Comparison of ENCODE assay signal across 16 cellular contexts in the genomic region with DNA sequence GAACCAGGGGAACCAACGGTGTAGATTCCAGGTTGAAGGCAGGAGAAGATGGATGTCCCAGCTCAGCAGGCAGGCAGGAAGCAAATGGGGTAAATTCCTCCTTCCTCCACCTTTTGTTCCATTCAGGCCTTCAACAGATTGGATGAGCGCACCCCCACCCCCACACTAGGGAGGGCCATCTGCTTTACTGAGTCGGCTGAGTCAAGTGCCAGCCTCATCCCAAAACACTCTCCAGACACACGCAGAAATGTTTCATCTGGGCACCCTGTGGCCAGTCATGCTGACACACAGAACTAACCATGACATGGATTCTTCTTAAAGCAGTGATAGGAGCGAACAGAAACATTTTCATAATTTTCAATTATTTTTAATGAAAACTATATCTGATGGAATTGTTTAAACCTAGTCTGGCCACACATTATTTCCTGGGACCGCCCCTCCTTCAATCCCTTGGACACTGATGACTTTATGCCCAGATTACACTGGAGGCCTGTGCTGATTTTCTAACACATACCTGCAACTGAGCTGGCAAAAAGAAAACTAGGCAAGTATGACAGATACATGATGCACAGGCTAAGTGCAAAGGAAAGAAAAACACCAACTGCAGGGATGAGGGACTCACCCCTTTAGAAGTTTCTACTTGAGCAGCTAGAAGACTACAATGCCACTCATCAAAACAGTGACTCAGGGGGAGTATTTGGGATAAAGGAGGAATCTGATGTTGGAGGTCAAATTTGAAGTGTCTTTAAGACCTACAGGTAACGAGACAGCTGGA.
DNase-seq lines count a peak whose midpoint lies in the region; ATAC-seq and TF ChIP-seq lines count a peak whose summit lies in the region.
"Had no signal": no experiment of that assay in that cellular context is flagged by ENCODE, and none has a peak within 500 bp of the region (broad histone marks: within the 10 kb centered on the region; RNA-seq: fewer than 3 reads in every experiment).

No MANE protein-coding gene starts in this region.

- H3K4ac ChIP-seq in H9 (ENCODE audit: low read depth, low read length), result no peak overlapping the region

- H3K23ac ChIP-seq in H9 (ENCODE audit: insufficient read length, low read depth, low read length), result no peak overlapping the region

- H3K9me3 Mint-ChIP-seq in H9, result no peaks in the 10 kb centered on the region
- no peaks in the 10 kb centered on the region for H3K9me3 Mint-ChIP-seq in activated T-helper 17 cell treated with anti-CD3 and anti-CD28 coated beads, Interleukin-2, amount 50 U/mL, for 72 hours
- H3K9me3 Mint-ChIP-seq: activated naive CD4-positive, alpha-beta T cell treated with anti-CD3 and anti-CD28 coated beads, Interleukin-2, amount 10 ng/mL, durations not matched to agents 7 days and 5 days; natural killer cell had no signal

- peaks cover 0 to 2% (median 0%) of the 10 kb centered on the region in 3 experiments; a peak in 1 of 7 replicates for H3K36me3 Mint-ChIP-seq in H9 (ENCODE audit: insufficient read depth in 1 of 3, low read depth in 3 of 3)
- peaks cover 8% of the 10 kb centered on the region for H3K36me3 Mint-ChIP-seq in activated T-helper 17 cell treated with anti-CD3 and anti-CD28 coated beads, Interleukin-2, amount 50 U/mL, for 72 hours (ENCODE audit: low read depth)
- H3K36me3 Mint-ChIP-seq: activated naive CD4-positive, alpha-beta T cell treated with anti-CD3 and anti-CD28 coated beads, Interleukin-2, amount 10 ng/mL, durations not matched to agents 7 days and 5 days; natural killer cell had no signal

- BruUV-seq in PC-3 (replicated peaks; lab: Mats Ljungman, UMichigan), result no TSS peak

- H4K8ac ChIP-seq in H9 (replicated peaks; ENCODE audit: insufficient read length, low read depth, low read length), result no peak overlapping the region

- no peak overlapping the region for H3T11ph ChIP-seq in H9 (ENCODE audit: low read length)

- no peaks in the 10 kb centered on the region for H3K23me2 ChIP-seq in H9 (ENCODE audit: insufficient read length, low read depth, low read length, poor library complexity, severe bottlenecking)

- H3K79me1 ChIP-seq in H9 (ENCODE audit: insufficient read depth, low read depth, low read length, poor library complexity, severe bottlenecking), result no peaks in the 10 kb centered on the region

- no peak overlapping the region for H3K4me3 Mint-ChIP-seq in H9
- H3K4me3 Mint-ChIP-seq in activated T-helper 17 cell treated with anti-CD3 and anti-CD28 coated beads, Interleukin-2, amount 50 U/mL, for 72 hours, result no peak overlapping the region
- H3K4me3 Mint-ChIP-seq: activated naive CD4-positive, alpha-beta T cell treated with anti-CD3 and anti-CD28 coated beads, Interleukin-2, amount 10 ng/mL, durations not matched to agents 7 days and 5 days; natural killer cell; stimulated activated naive B cell treated with anti-CD40 and anti-IgM and Interleukin-4, amounts not matched to agents 10 μg/mL and 1 μg/mL and 100 μg/mL, for 72 hours had no signal

- H2BK5ac ChIP-seq in H9 (ENCODE audit: insufficient read length, low read length), result no peak overlapping the region

- no peak overlapping the region for H2AFZ ChIP-seq in H9 (ENCODE audit: low read length)
- H2AFZ ChIP-seq in PC-3 (ENCODE audit: low read length), result no peak overlapping the region
- H2AFZ ChIP-seq: hepatocyte had no signal

- peak overlapping the region; percentile 71 for H3K18ac ChIP-seq in H9 (ENCODE audit: insufficient read length, low read depth, low read length)

- no peaks in the 10 kb centered on the region; the same call in 1 of the 2 replicates for H3K4me1 ChIP-seq in H9 (ENCODE audit: insufficient read depth, low read length)
- peaks cover 21% of the 10 kb centered on the region for H3K4me1 ChIP-seq in PC-3 (ENCODE audit: insufficient read depth, low read length)

- H3F3A ChIP-seq in PC-3 (ENCODE audit: low read length, unreplicated experiment), result no peaks in the 10 kb centered on the region

- H4K91ac ChIP-seq in H9 (ENCODE audit: insufficient read length, low read depth, low read length), result no peak overlapping the region

- H2BK12ac ChIP-seq in H9 (ENCODE audit: insufficient read length, low read depth, low read length), result no peak overlapping the region

- no peak overlapping the region for H3K9ac ChIP-seq in H9 (ENCODE audit: extremely low read depth, insufficient read length, low read length)
- H3K9ac ChIP-seq in PC-3 (ENCODE audit: low read length), result no peak overlapping the region

- H3K14ac ChIP-seq in H9 (ENCODE audit: insufficient read depth, low read length), result 0 out of 2 replicates have a peak overlapping the region, but pooled peaks have one; percentile 53

- no CpG with 5 or more reads among the region's 7 CpGs for WGBS in H9 (ENCODE audit: extremely low coverage, insufficient read length, low lambda C conversion rate)

- no peaks in the 10 kb centered on the region for H4K20me1 ChIP-seq in H9 (ENCODE audit: control insufficient read depth, insufficient read depth, insufficient read length)
- no peaks in the 10 kb centered on the region for H4K20me1 ChIP-seq in PC-3 (ENCODE audit: low read length)

- H3K9me3 ChIP-seq in H9 (ENCODE audit: control insufficient read depth, low read depth, low read length) (no peaks in the 10 kb centered on the region), PC-3 (ENCODE audit: low read length) (no peaks in the 10 kb centered on the region)
- H3K9me3 ChIP-seq: vagina had no signal

- no peaks in the 10 kb centered on the region for H3K36me3 ChIP-seq in PC-3 (ENCODE audit: low read depth, low read length)
- H3K36me3 ChIP-seq: vagina had no signal

- no peak overlapping the region for H2AK5ac ChIP-seq in H9 (ENCODE audit: insufficient read length, low read length)

- no peak overlapping the region for H3K56ac ChIP-seq in H9 (ENCODE audit: insufficient read length, low read depth, low read length)

- H3K27me3 Mint-ChIP-seq in H9 (ENCODE audit: low read depth), result no peaks in the 10 kb centered on the region
- no peaks in the 10 kb centered on the region for H3K27me3 Mint-ChIP-seq in activated T-helper 17 cell treated with anti-CD3 and anti-CD28 coated beads, Interleukin-2, amount 50 U/mL, for 72 hours
- H3K27me3 Mint-ChIP-seq: activated naive CD4-positive, alpha-beta T cell treated with anti-CD3 and anti-CD28 coated beads, Interleukin-2, amount 10 ng/mL, durations not matched to agents 7 days and 5 days; stimulated activated naive B cell treated with anti-CD40 and anti-IgM and Interleukin-4, amounts not matched to agents 10 μg/mL and 1 μg/mL and 100 μg/mL, for 72 hours had no signal

- peak overlapping the region in 1 of 3 experiments; percentile 23; a peak in 3 of 7 replicates for H3K27ac Mint-ChIP-seq in H9
- H3K27ac Mint-ChIP-seq in activated T-helper 17 cell treated with anti-CD3 and anti-CD28 coated beads, Interleukin-2, amount 50 U/mL, for 72 hours, result no peak overlapping the region
- H3K27ac Mint-ChIP-seq: activated naive CD4-positive, alpha-beta T cell treated with anti-CD3 and anti-CD28 coated beads, Interleukin-2, amount 10 ng/mL, durations not matched to agents 7 days and 5 days; natural killer cell; stimulated activated naive B cell treated with anti-CD40 and anti-IgM and Interleukin-4, amounts not matched to agents 10 μg/mL and 1 μg/mL and 100 μg/mL, for 72 hours had no signal

- no peaks in the 10 kb centered on the region for H3K27me3 ChIP-seq in H9 (ENCODE audit: insufficient read depth, low read length)
- H3K27me3 ChIP-seq in PC-3 (ENCODE audit: low read length), result no peaks in the 10 kb centered on the region
- H3K27me3 ChIP-seq: hepatocyte, vagina had no signal

- H2BK15ac ChIP-seq in H9 (ENCODE audit: low read depth, low read length), result no peak overlapping the region

- DNase-seq in H9 (no peak), PC-3 (peak; percentile 49), fibroblast of mammary gland (ENCODE audit: low read depth) (peak; percentile 74), stromal cell of bone marrow (ENCODE audit: low read depth) (peak; percentile 41), caudate nucleus (lab: John Stamatoyannopoulos, UW) (no peak), NCI-H2196 treated with DMSO at 0.1 percent for 48 hours (lab: John Stamatoyannopoulos, UW; ENCODE audit: unreplicated experiment) (no peak)
- DNase-seq: activated CD4-positive, CD25-positive, alpha-beta regulatory T cell; activated naive CD4-positive, alpha-beta T cell treated with anti-CD3 and anti-CD28 coated beads, Interleukin-2, amount 10 ng/mL, durations not matched to agents 7 days and 5 days; left ventricle myocardium superior; natural killer cell; NCI-H2081 treated with DMSO at 0.1 percent for 48 hours; retina; stimulated activated naive B cell treated with anti-CD40 and anti-IgM and Interleukin-4, amounts not matched to agents 10 μg/mL and 1 μg/mL and 100 μg/mL, for 72 hours had no signal

- ATAC-seq in PC-3, result peak; percentile 33
- ATAC-seq in activated T-helper 17 cell treated with anti-CD3 and anti-CD28 coated beads, Interleukin-2, amount 50 U/mL, for 72 hours (replicated peaks), result no peak
- ATAC-seq: natural killer cell; stimulated activated naive B cell treated with anti-CD40 and anti-IgM and Interleukin-4, amounts not matched to agents 10 μg/mL and 1 μg/mL and 100 μg/mL, for 72 hours had no signal

- H4K5ac ChIP-seq in H9 (ENCODE audit: insufficient read length, low read depth, low read length), result no peak overlapping the region

- no peak for TF ChIP-seq CTCF in H9 (conservative IDR thresholded peaks at IDR 0.05)
- TF ChIP-seq CTCF in PC-3 (conservative IDR thresholded peaks at IDR 0.05; ENCODE audit: low read depth, low read length), result no peak
- TF ChIP-seq CTCF in fibroblast of mammary gland (conservative IDR thresholded peaks at IDR 0.05; ENCODE audit: control insufficient read depth, insufficient read depth, low read depth, low read length), result no peak

- intact Hi-C loops in PC-3 (cut with micrococcal nuclease), result no loop called here

- H3K4me1 Mint-ChIP-seq in H9, result peaks cover 17% of the 10 kb centered on the region in 2 experiments
- no peaks in the 10 kb centered on the region for H3K4me1 Mint-ChIP-seq in activated T-helper 17 cell treated with anti-CD3 and anti-CD28 coated beads, Interleukin-2, amount 50 U/mL, for 72 hours
- H3K4me1 Mint-ChIP-seq: natural killer cell; stimulated activated naive B cell treated with anti-CD40 and anti-IgM and Interleukin-4, amounts not matched to agents 10 μg/mL and 1 μg/mL and 100 μg/mL, for 72 hours had no signal

- H3K9me2 ChIP-seq in PC-3 (replicated peaks; ENCODE audit: low read length), result no peaks in the 10 kb centered on the region

- POLR2A ChIA-PET in PC-3 (lab: Charles Lee; ENCODE audit: unreplicated experiment), result no interaction called here

- H2BK20ac ChIP-seq in H9 (ENCODE audit: low read depth, low read length, poor library complexity, severe bottlenecking), result no peak overlapping the region

- CTCF ChIA-PET in PC-3 (lab: Charles Lee), result no interaction called here

- no peak overlapping the region for H3K4me2 ChIP-seq in H9 (ENCODE audit: insufficient read depth, insufficient read length, low read length)
- no peak overlapping the region for H3K4me2 ChIP-seq in PC-3 (ENCODE audit: low read length)
- H3K4me2 ChIP-seq: hepatocyte had no signal

- H3K79me2 ChIP-seq in H9 (ENCODE audit: insufficient read depth, low read length) (no peaks in the 10 kb centered on the region), PC-3 (ENCODE audit: low read length) (no peaks in the 10 kb centered on the region)
- H3K79me2 ChIP-seq: hepatocyte had no signal

- no peak overlapping the region for H3K4me3 ChIP-seq in PC-3 (ENCODE audit: low read length)
- H3K4me3 ChIP-seq in fibroblast of mammary gland (ENCODE audit: control insufficient read depth, low read depth, low read length), result no peak overlapping the region
- H3K4me3 ChIP-seq: hepatocyte, vagina had no signal

- H3K27ac ChIP-seq in H9 (ENCODE audit: insufficient read length, low read depth, low read length) (no peak overlapping the region), PC-3 (ENCODE audit: low read length) (peak overlapping the region; percentile 49), caudate nucleus (ENCODE audit: low read depth, low read length) (no peak overlapping the region)
- H3K27ac ChIP-seq: vagina had no signal

- H2BK120ac ChIP-seq in H9 (ENCODE audit: low read depth, low read length, poor library complexity, severe bottlenecking), result no peak overlapping the region

Comparison
In these comparisons a context has a peak if more than half of its experiments do, and no peak if none do; other contexts are left out.
1. DNase-seq: peak in PC-3 (single experiment), fibroblast of mammary gland (single experiment) and stromal cell of bone marrow (single experiment); none in H9 (single experiment), caudate nucleus (0 of 61) and NCI-H2196 treated with DMSO at 0.1 percent for 48 hours (single experiment).